Comparison of ENCODE assay signal across 20 cellular contexts in genomic region chr7:125412890-125413665, GRCh38.
"Had no signal": no experiment of that assay in that cellular context is flagged by ENCODE, and none has a peak within 500 bp of the region (broad histone marks: within the 10 kb centered on the region; RNA-seq: fewer than 3 reads in every experiment).

No MANE protein-coding gene starts in this region.

- H3K27ac ChIP-seq: gastroesophageal sphincter, heart right ventricle, ovary, psoas muscle, right lobe of liver, stomach, vagina had no signal

- H3K27me3 Mint-ChIP-seq: activated naive CD8-positive, alpha-beta T cell; memory B cell had no signal

- H3K4me3 ChIP-seq: gastroesophageal sphincter, heart right ventricle, ovary, psoas muscle, right lobe of liver, stomach, vagina had no signal

- H3K27ac Mint-ChIP-seq: activated naive CD8-positive, alpha-beta T cell; activated T-cell treated with anti-CD3 and anti-CD28 coated beads, Interleukin-2, amount 50 U/mL, for 72 hours; memory B cell; stimulated activated effector memory CD8-positive, alpha-beta T cell treated with anti-CD3 and anti-CD28 coated beads, Interleukin-12 subunit alpha, Interleukin-12 subunit beta, amount 100 ng/mL, for 72 hours had no signal

- H3K4me1 ChIP-seq: gastroesophageal sphincter, heart right ventricle, psoas muscle, right lobe of liver, stomach, vagina had no signal

- H3K4me3 Mint-ChIP-seq: activated naive CD8-positive, alpha-beta T cell; activated T-cell treated with anti-CD3 and anti-CD28 coated beads, Interleukin-2, amount 50 U/mL, for 72 hours; memory B cell; stimulated activated effector memory CD8-positive, alpha-beta T cell treated with anti-CD3 and anti-CD28 coated beads, Interleukin-12 subunit alpha, Interleukin-12 subunit beta, amount 100 ng/mL, for 72 hours had no signal

- ATAC-seq: activated T-cell treated with anti-CD3 and anti-CD28 coated beads, Interleukin-2, amount 50 U/mL, for 72 hours; esophagus mucosa; gastroesophageal sphincter; heart right ventricle; left ventricle myocardium superior; psoas muscle; right lobe of liver; stimulated activated effector memory CD8-positive, alpha-beta T cell treated with anti-CD3 and anti-CD28 coated beads, Interleukin-12 subunit alpha, Interleukin-12 subunit beta, amount 100 ng/mL, for 72 hours had no signal

- DNase-seq: activated CD4-positive, alpha-beta T cell treated with anti-CD3 and anti-CD28 coated beads, Interleukin-2, amount 50 U/mL, for 1 hour; activated CD8-positive, alpha-beta memory T cell treated with anti-CD3 and anti-CD28 coated beads for 24 hours; activated CD8-positive, alpha-beta memory T cell treated with anti-CD3 and anti-CD28 coated beads, Interleukin-2, amount 50 U/mL, for 48 hours; activated T-cell treated with anti-CD3 and anti-CD28 coated beads, Interleukin-2, amount 50 U/mL, for 72 hours; effector CD4-positive, alpha-beta T cell; heart right ventricle; left ventricle myocardium superior; ovary; psoas muscle; right lobe of liver; small intestine; stimulated activated CD4-positive, alpha-beta T cell treated with anti-CD3 and anti-CD28 coated beads, Interleukin-15, amount 100 ng/mL, for 24 hours; stimulated activated CD4-positive, alpha-beta T cell treated with anti-CD3 and anti-CD28 coated beads, Interleukin-2, amount 100 ng/mL, for 48 hours; stomach had no signal

- H3K36me3 ChIP-seq: gastroesophageal sphincter, heart right ventricle, ovary, right lobe of liver, stomach, vagina had no signal

- H3K27me3 ChIP-seq: gastroesophageal sphincter, heart right ventricle, ovary, right lobe of liver, stomach, vagina had no signal

- H3K4me1 Mint-ChIP-seq: memory B cell; stimulated activated effector memory CD8-positive, alpha-beta T cell treated with anti-CD3 and anti-CD28 coated beads, Interleukin-12 subunit alpha, Interleukin-12 subunit beta, amount 100 ng/mL, for 72 hours had no signal

- H3K36me3 Mint-ChIP-seq: activated naive CD8-positive, alpha-beta T cell; memory B cell; stimulated activated effector memory CD8-positive, alpha-beta T cell treated with anti-CD3 and anti-CD28 coated beads, Interleukin-12 subunit alpha, Interleukin-12 subunit beta, amount 100 ng/mL, for 72 hours had no signal
